Comparison of ENCODE assay signal across 1 cellular context in genomic region chr15:41367418-41367817, GRCh38.
TF ChIP-seq lines count a peak whose summit lies in the region.

No MANE protein-coding gene starts in this region.

TF ChIP-seq in HCT116, 20 proteins besides CTCF, POLR2A, EP300 and RAD21 (continued from another document):
- no peak for TF ChIP-seq REST (IDR thresholded peaks at IDR 0.05; ENCODE audit: low read depth)
- no peak for TF ChIP-seq ELF1 (IDR thresholded peaks at IDR 0.05; ENCODE audit: borderline replicate concordance, low read depth)
